Comparison of ENCODE assay signal across 11 cellular contexts in the genomic region with DNA sequence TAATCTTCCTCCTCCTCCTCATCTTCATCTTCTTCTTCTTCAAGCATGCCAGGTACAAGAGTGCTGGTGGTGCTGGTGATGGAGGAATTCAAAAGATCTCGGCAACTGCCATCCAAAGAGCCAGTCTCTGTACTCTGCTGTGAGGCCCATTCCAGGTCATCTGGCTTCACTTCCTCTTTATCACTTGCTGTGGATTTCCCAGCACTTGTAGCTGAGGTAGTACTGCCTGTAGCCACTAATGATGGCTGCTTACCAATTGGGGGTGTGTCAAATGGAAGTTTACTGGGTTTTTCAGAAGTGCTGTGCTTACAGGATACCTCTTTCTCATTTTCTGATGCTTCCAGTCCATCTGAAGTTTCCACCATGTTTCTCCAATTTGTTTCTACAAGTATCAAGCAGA. TPM values are rescaled to one million over a fixed set of nuclear protein-coding genes. Genes with fewer than 3 reads are reported as not detected.
DNase-seq lines count a peak whose midpoint lies in the region; ATAC-seq and TF ChIP-seq lines count a peak whose summit lies in the region.
"Had no signal": no experiment of that assay in that cellular context is flagged by ENCODE, and none has a peak within 500 bp of the region (broad histone marks: within the 10 kb centered on the region; RNA-seq: fewer than 3 reads in every experiment).

No MANE protein-coding gene starts in this region.

- no peak overlapping the region for H2AFZ ChIP-seq in OCI-LY7 (ENCODE audit: low read length)

- H4K20me1 ChIP-seq in OCI-LY7 (ENCODE audit: insufficient read depth, low read length) = no peaks in the 10 kb centered on the region

- no peak overlapping the region for H3K4me2 ChIP-seq in OCI-LY7 (ENCODE audit: low read length)

- H3K79me2 ChIP-seq in OCI-LY7 (ENCODE audit: insufficient read depth, low read depth, low read length) = no peaks in the 10 kb centered on the region

- H3K9me3 ChIP-seq in OCI-LY7 (ENCODE audit: low read length) (no peaks in the 10 kb centered on the region), gastroesophageal sphincter (no peaks in the 10 kb centered on the region)

- no peak for ATAC-seq in activated naive CD8-positive, alpha-beta T cell treated with anti-CD3 and anti-CD28 coated beads, Interleukin-2, amount 50 U/mL, for 24 hours
- peak; percentile 69 for ATAC-seq in HG03064 (IDR thresholded peaks at IDR 0.05; ENCODE audit: low read depth, unreplicated experiment)
- ATAC-seq in gastroesophageal sphincter = no peak
- ATAC-seq in GM21526 (IDR thresholded peaks at IDR 0.05; ENCODE audit: low FRiP score, unreplicated experiment) = no peak

- H3K9me3 Mint-ChIP-seq in activated naive CD8-positive, alpha-beta T cell treated with anti-CD3 and anti-CD28 coated beads, Interleukin-2, amount 50 U/mL, for 24 hours = no peaks in the 10 kb centered on the region
- no peaks in the 10 kb centered on the region for H3K9me3 Mint-ChIP-seq in activated naive CD8-positive, alpha-beta T cell treated with anti-CD3 and anti-CD28 coated beads for 36 hours
- H3K9me3 Mint-ChIP-seq: activated naive CD4-positive, alpha-beta T cell treated with anti-CD3 and anti-CD28 coated beads, Interleukin-2, amount 50 U/mL, for 24 hours; immature natural killer cell had no signal

- no peaks in the 10 kb centered on the region for H3K27me3 Mint-ChIP-seq in activated naive CD8-positive, alpha-beta T cell treated with anti-CD3 and anti-CD28 coated beads, Interleukin-2, amount 50 U/mL, for 24 hours
- no peaks in the 10 kb centered on the region for H3K27me3 Mint-ChIP-seq in activated naive CD8-positive, alpha-beta T cell treated with anti-CD3 and anti-CD28 coated beads for 36 hours
- H3K27me3 Mint-ChIP-seq: activated naive CD4-positive, alpha-beta T cell treated with anti-CD3 and anti-CD28 coated beads, Interleukin-2, amount 50 U/mL, for 24 hours had no signal

- no peak overlapping the region for H3K4me3 ChIP-seq in OCI-LY7 (ENCODE audit: low read depth, low read length, poor library complexity, severe bottlenecking)
- H3K4me3 ChIP-seq in gastroesophageal sphincter = no peak overlapping the region

- no peak overlapping the region for H3K27ac ChIP-seq in OCI-LY7 (ENCODE audit: low read depth, low read length, poor library complexity, severe bottlenecking)
- peak overlapping the region; percentile 47 for H3K27ac ChIP-seq in temporal lobe (ENCODE audit: low read depth, low read length)
- H3K27ac ChIP-seq in gastroesophageal sphincter = no peak overlapping the region

- no peak for TF ChIP-seq EP300 in gastroesophageal sphincter (IDR thresholded peaks at IDR 0.05)

- CTCF ChIA-PET in OCI-LY7 (lab: Charles Lee; ENCODE audit: unreplicated experiment) = no interaction called here

- no TSS peak for BruUV-seq in OCI-LY7 (replicated peaks; lab: Mats Ljungman, UMichigan)

- H3K4me1 ChIP-seq in OCI-LY7 (ENCODE audit: insufficient read depth, low read length, poor library complexity, severe bottlenecking) (peaks cover 8% of the 10 kb centered on the region), gastroesophageal sphincter (peaks cover 0 to 5% (median 0%) of the 10 kb centered on the region in 3 donors)

- no peaks in the 10 kb centered on the region for H3K9me2 ChIP-seq in OCI-LY7 (ENCODE audit: insufficient read depth, low read length)

- DNase-seq in activated naive CD8-positive, alpha-beta T cell treated with anti-CD3 and anti-CD28 coated beads, Interleukin-2, amount 50 U/mL, for 24 hours = no peak
- no peak for DNase-seq in activated naive CD8-positive, alpha-beta T cell treated with anti-CD3 and anti-CD28 coated beads for 36 hours
- DNase-seq in OCI-LY7 (ENCODE audit: low spot score) (peak; percentile 47), DMS53 treated with DMSO at 0.1 percent for 48 hours (lab: John Stamatoyannopoulos, UW; ENCODE audit: unreplicated experiment) (no peak)
- DNase-seq: GF-D8, immature natural killer cell had no signal

- WGBS in gastroesophageal sphincter (ENCODE audit: low coverage in 1 of 2), 2 donors = 63 to 80% methylated on average over 1 of the region's 1 CpG

- peaks cover 35% of the 10 kb centered on the region for H3K36me3 Mint-ChIP-seq in activated naive CD8-positive, alpha-beta T cell treated with anti-CD3 and anti-CD28 coated beads, Interleukin-2, amount 50 U/mL, for 24 hours (ENCODE audit: low read depth)
- peaks cover 17% of the 10 kb centered on the region for H3K36me3 Mint-ChIP-seq in activated naive CD8-positive, alpha-beta T cell treated with anti-CD3 and anti-CD28 coated beads for 36 hours

- TF ChIP-seq POLR2A in gastroesophageal sphincter (IDR thresholded peaks at IDR 0.05) = no peak

- H3K36me3 ChIP-seq in OCI-LY7 (ENCODE audit: insufficient read depth, low read length) (peaks cover 45% of the 10 kb centered on the region), gastroesophageal sphincter (peaks cover 8 to 73% of the 10 kb centered on the region in 2 donors)

- TF ChIP-seq CTCF in OCI-LY7 (conservative IDR thresholded peaks at IDR 0.05; ENCODE audit: low read length) (no peak), gastroesophageal sphincter (IDR thresholded peaks at IDR 0.05) (no peak)

- intact Hi-C loops in OCI-LY7 (cut with micrococcal nuclease; ENCODE audit: unreplicated experiment) = no loop called here

- no peaks in the 10 kb centered on the region for H3K4me1 Mint-ChIP-seq in activated naive CD8-positive, alpha-beta T cell treated with anti-CD3 and anti-CD28 coated beads, Interleukin-2, amount 50 U/mL, for 24 hours
- H3K4me1 Mint-ChIP-seq in activated naive CD8-positive, alpha-beta T cell treated with anti-CD3 and anti-CD28 coated beads for 36 hours = no peaks in the 10 kb centered on the region
- H3K4me1 Mint-ChIP-seq: activated naive CD4-positive, alpha-beta T cell treated with anti-CD3 and anti-CD28 coated beads, Interleukin-2, amount 50 U/mL, for 24 hours; immature natural killer cell had no signal

- POLR2A ChIA-PET in OCI-LY7 (lab: Charles Lee) = interaction anchor here (0.5 kb wide), 1 partner anchor 159 kb away, joined by 3 read pairs; no protein-coding TSS in a partner anchor

- H3K27ac Mint-ChIP-seq in activated naive CD8-positive, alpha-beta T cell treated with anti-CD3 and anti-CD28 coated beads, Interleukin-2, amount 50 U/mL, for 24 hours = peak overlapping the region; percentile 6
- H3K27ac Mint-ChIP-seq in activated naive CD8-positive, alpha-beta T cell treated with anti-CD3 and anti-CD28 coated beads for 36 hours = no peak overlapping the region

- H3K4me3 Mint-ChIP-seq in activated naive CD8-positive, alpha-beta T cell treated with anti-CD3 and anti-CD28 coated beads, Interleukin-2, amount 50 U/mL, for 24 hours = no peak overlapping the region
- no peak overlapping the region for H3K4me3 Mint-ChIP-seq in activated naive CD8-positive, alpha-beta T cell treated with anti-CD3 and anti-CD28 coated beads for 36 hours
- H3K4me3 Mint-ChIP-seq: activated naive CD4-positive, alpha-beta T cell treated with anti-CD3 and anti-CD28 coated beads, Interleukin-2, amount 50 U/mL, for 24 hours; immature natural killer cell had no signal

- no peaks in the 10 kb centered on the region for H3K27me3 ChIP-seq in gastroesophageal sphincter

RNA-seq across cellular contexts. Expression of a gene that starts 28.8 kb away (rescaled TPM):
- 1 to 10 TPM; 3.7 to 4.1 TPM for total RNA-seq in activated naive CD8-positive, alpha-beta T cell treated with anti-CD3 and anti-CD28 coated beads for 36 hours
- total RNA-seq in OCI-LY7 (2014; rRNA removed; shearing (Covaris generic)) = 0.36 and 0.41 TPM in 2 replicates
- 0.33 and 1.3 TPM in 2 replicates for total RNA-seq in OCI-LY7 (2022)
- 5.4 TPM for total RNA-seq in temporal lobe
- total RNA-seq in gastroesophageal sphincter = 1 to 10 TPM; 1.4 to 4.2 (median 2.1) TPM

RNA-seq across cellular contexts. Expression of a gene that starts 53.7 kb away (rescaled TPM):
- total RNA-seq in activated naive CD8-positive, alpha-beta T cell treated with anti-CD3 and anti-CD28 coated beads for 36 hours = 10 to 100 TPM; 18.5 to 19.6 TPM
- total RNA-seq in OCI-LY7 (2014; rRNA removed; shearing (Covaris generic)) = 13.3 and 15.4 TPM in 2 replicates
- total RNA-seq in OCI-LY7 (2022) = 26.3 and 34.0 TPM in 2 replicates
- total RNA-seq in temporal lobe = 85.6 TPM
- total RNA-seq in gastroesophageal sphincter = 10 to 100 TPM; 43.3 to 65.4 (median 63.0) TPM
